26 cellular contexts compared by ENCODE assay signal in the genomic region with DNA sequence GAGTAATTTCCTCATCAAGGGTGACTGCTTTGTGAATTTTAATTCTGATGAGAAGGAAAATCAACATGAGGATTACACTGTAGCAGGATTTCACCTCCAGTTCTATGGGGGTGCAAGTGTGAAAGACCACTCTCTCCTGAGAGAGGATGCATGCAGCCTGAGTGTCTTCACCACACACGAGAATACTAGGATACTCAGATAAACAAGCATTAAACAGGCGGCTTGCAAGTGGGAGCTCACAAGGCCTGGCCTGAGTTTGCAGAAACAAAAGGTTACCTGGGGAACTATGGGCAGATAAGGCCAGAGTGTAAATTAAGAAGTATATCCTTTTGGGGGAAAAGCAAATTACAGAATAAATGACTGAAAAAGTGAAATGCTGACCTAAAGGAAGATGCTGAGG.
"Had no signal": no experiment of that assay in that cellular context is flagged by ENCODE, and none has a peak within 500 bp of the region (broad histone marks: within the 10 kb centered on the region; RNA-seq: fewer than 3 reads in every experiment).

No MANE protein-coding gene starts in this region.

- H3K27ac ChIP-seq: colonic mucosa, esophagus squamous epithelium, neural progenitor cell, parathyroid adenoma, prostate gland, right atrium auricular region, stomach, tibial nerve, upper lobe of right lung, uterus had no signal

- H3K4me3 ChIP-seq: colonic mucosa, esophagus squamous epithelium, lung, neural progenitor cell, prostate gland, right atrium auricular region, smooth muscle cell, stomach, tibial nerve, upper lobe of right lung, uterus had no signal

- H3K36me3 ChIP-seq: colonic mucosa, esophagus squamous epithelium, prostate gland, right atrium auricular region, stomach, upper lobe of right lung, uterus had no signal

- H3K27me3 ChIP-seq: colonic mucosa, esophagus squamous epithelium, neural progenitor cell, right atrium auricular region, stomach, tibial nerve, upper lobe of right lung, uterus had no signal

- H2AFZ ChIP-seq: neural progenitor cell, parathyroid adenoma had no signal

- H3K9ac ChIP-seq: neural progenitor cell, parathyroid adenoma had no signal

- H3K4me1 ChIP-seq: colonic mucosa, parathyroid adenoma, tibial nerve, upper lobe of right lung, uterus had no signal

- H3K4me2 ChIP-seq: smooth muscle cell had no signal

- ATAC-seq: left lobe of liver; naive thymus-derived CD4-positive, alpha-beta T cell; sciatic nerve; stimulated activated effector memory CD8-positive, alpha-beta T cell treated with anti-CD3 and anti-CD28 coated beads, Interleukin-12 subunit alpha, Interleukin-12 subunit beta, amount 100 ng/mL, for 72 hours; upper lobe of right lung had no signal

- H3K9me3 ChIP-seq: colonic mucosa, esophagus squamous epithelium, prostate gland, right atrium auricular region, stomach, tibial nerve, upper lobe of right lung, uterus had no signal

- DNase-seq: colonic mucosa; dermis blood vessel endothelial cell; effector memory CD4-positive, alpha-beta T cell; erythroblast; esophagus squamous epithelium; foreskin melanocyte; kidney; naive thymus-derived CD4-positive, alpha-beta T cell; stimulated activated CD4-positive, alpha-beta T cell treated with anti-CD3 and anti-CD28 coated beads, Interleukin-12 subunit alpha, Interleukin-12 subunit beta, amount 100 ng/mL, for 4 hours; stimulated activated CD4-positive, alpha-beta T cell treated with anti-CD3 and anti-CD28 coated beads, Interleukin-1b, Interleukin-23, amount 100 ng/mL, for 48 hours; stimulated activated CD4-positive, alpha-beta T cell treated with anti-CD3 and anti-CD28 coated beads, Interleukin-4, amount 100 ng/mL, for 1 hour; stimulated activated naive CD4-positive, alpha-beta T cell treated with Interleukin-2 at 50 U/mL for 16 hours; stomach; upper lobe of right lung; uterus had no signal

- FAIRE-seq: endometrium, kidney had no signal
